19 cellular contexts compared by ENCODE assay signal in the genomic region with DNA sequence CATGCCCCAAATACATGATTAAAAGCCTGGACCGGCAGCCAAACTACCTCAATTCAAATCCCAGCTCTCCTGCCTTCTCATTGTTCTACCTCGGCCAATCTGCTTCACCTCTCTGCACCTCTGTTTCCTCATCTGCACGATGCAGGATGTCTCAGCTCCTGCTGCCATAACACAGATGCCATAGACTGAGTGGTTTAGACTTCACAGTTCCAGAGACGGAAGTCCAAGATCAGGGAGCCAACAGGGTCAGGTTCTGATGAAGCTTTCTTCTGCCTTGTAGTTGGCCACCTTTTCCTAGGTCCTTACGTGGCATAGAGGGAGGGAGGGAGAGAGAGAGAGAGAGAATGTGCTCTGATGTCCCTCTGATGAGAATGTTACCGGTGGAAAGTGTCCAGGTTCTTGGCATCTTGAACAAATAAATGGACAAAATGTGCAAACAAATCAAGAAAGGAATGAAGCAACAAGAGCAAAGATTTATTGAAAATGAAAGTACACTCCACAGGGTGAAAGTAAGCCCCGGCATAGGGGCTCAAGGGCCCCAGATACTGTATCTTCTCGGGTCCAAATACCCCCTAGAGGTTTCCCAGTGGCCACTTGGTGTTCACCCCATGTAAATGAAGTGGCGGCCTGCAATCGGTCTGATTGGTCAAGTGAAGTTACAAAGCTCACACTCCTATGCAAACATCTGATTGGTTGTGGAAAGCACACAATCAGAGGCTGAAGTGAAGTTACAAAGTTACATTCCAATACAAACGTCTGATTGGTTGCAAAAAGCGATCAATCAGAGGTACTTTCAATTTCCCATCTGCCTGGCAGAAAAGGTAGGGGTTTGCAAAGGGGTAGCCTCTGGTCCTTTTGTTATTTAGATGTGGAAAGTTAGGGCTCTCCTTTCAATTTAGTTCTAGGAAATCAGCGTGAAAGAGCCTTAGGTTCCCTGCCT. TPM values are rescaled to one million over a fixed set of nuclear protein-coding genes. Genes with fewer than 3 reads are reported as not detected.
DNase-seq lines count a peak whose midpoint lies in the region; ATAC-seq and TF ChIP-seq lines count a peak whose summit lies in the region.
"Had no signal": no experiment of that assay in that cellular context is flagged by ENCODE, and none has a peak within 500 bp of the region (broad histone marks: within the 10 kb centered on the region; RNA-seq: fewer than 3 reads in every experiment).

No MANE protein-coding gene starts in this region.

- H3K36me3 ChIP-seq in PC-9 (ENCODE audit: low read depth) (no peaks in the 10 kb centered on the region), right lobe of liver (no peaks in the 10 kb centered on the region)
- H3K36me3 ChIP-seq: BLaER1 treated with 17β-estradiol and CSF1 and Interleukin-3, amounts not matched to agents 10 nM and 100 nM; MG63 had no signal

- TF ChIP-seq POLR2A in right lobe of liver (IDR thresholded peaks at IDR 0.05), result peak; percentile 27

- no peak overlapping the region for H3K27ac Mint-ChIP-seq in HFFc6
- H3K27ac Mint-ChIP-seq: IgD-negative memory B cell had no signal

- H2AFZ ChIP-seq in PC-9, result no peak overlapping the region

- peaks cover 34% of the 10 kb centered on the region for H3K27me3 Mint-ChIP-seq in HFFc6 (ENCODE audit: insufficient read depth)

- H3K4me1 ChIP-seq in PC-9 (replicated peaks; ENCODE audit: insufficient read depth) (no peaks in the 10 kb centered on the region), right lobe of liver (peaks cover 0 to 21% (median 8%) of the 10 kb centered on the region in 4 donors)

- DNase-seq in HFFc6 (no peak), PC-9 (no peak), iPS DF 19.7 (ENCODE audit: low read depth, low spot score) (peak; percentile 67), right lobe of liver (peak; percentile 48 to 72 (median 68)), NCI-H226 (no peak), omental fat pad (ENCODE audit: low spot score) (no peak)
- no peak for DNase-seq in stimulated activated CD4-positive, alpha-beta T cell treated with anti-CD3 and anti-CD28 coated beads, Interleukin-4, amount 100 ng/mL, for 24 hours
- DNase-seq: CD8-positive, alpha-beta memory T cell; DMS53; EL; Karpas-422; MG63; NCI-H1092; NCI-H2081; NCI-H510A; NCI-H748 treated with DMSO at 0.1 percent for 48 hours had no signal

- TF ChIP-seq CTCF in HFFc6 (IDR thresholded peaks at IDR 0.05), result no peak
- TF ChIP-seq CTCF in PC-9 (conservative IDR thresholded peaks at IDR 0.05), result no peak
- no peak for TF ChIP-seq CTCF in right lobe of liver (IDR thresholded peaks at IDR 0.05)
- no peak for TF ChIP-seq CTCF in omental fat pad (IDR thresholded peaks at IDR 0.05)

- no TSS peak for BruUV-seq in PC-9 (replicated peaks; lab: Mats Ljungman, UMichigan)

- H4K20me1 ChIP-seq in PC-9 (ENCODE audit: insufficient read depth), result no peaks in the 10 kb centered on the region

- peaks cover 100% of the 10 kb centered on the region for H3K27me3 ChIP-seq in PC-9 (ENCODE audit: insufficient read depth, low read depth)
- H3K27me3 ChIP-seq in right lobe of liver, result no peaks in the 10 kb centered on the region
- H3K27me3 ChIP-seq: MG63 had no signal

- no peaks in the 10 kb centered on the region for H3F3A ChIP-seq in PC-9 (ENCODE audit: insufficient read depth, low read depth)

- CTCF ChIA-PET in PC-9 (lab: Charles Lee), result no interaction called here

- H3K4me3 ChIP-seq in PC-9, result peak overlapping the region; percentile 34; the same call in 1 of the 2 replicates
- H3K4me3 ChIP-seq in right lobe of liver, result peak overlapping the region; percentile 30 to 48 (median 34)
- H3K4me3 ChIP-seq: BLaER1 treated with 17β-estradiol and CSF1 and Interleukin-3, amounts not matched to agents 10 nM and 100 nM; MG63 had no signal

- H3K4me3 Mint-ChIP-seq in HFFc6, result peak overlapping the region; percentile 11; the same call in 1 of the 2 replicates
- H3K4me3 Mint-ChIP-seq: CD8-positive, alpha-beta memory T cell had no signal

- H3K9me3 Mint-ChIP-seq in HFFc6, result peaks cover 48% of the 10 kb centered on the region

- H3K36me3 Mint-ChIP-seq in HFFc6 (ENCODE audit: low read depth), result peaks cover 30% of the 10 kb centered on the region
- H3K36me3 Mint-ChIP-seq: IgD-negative memory B cell had no signal

- POLR2A ChIA-PET in PC-9 (lab: Charles Lee; ENCODE audit: unreplicated experiment), result no interaction called here

- ATAC-seq in right lobe of liver (peak; percentile 69 to 79 (median 74)), omental fat pad (ENCODE audit: low FRiP score) (no peak), GM19023 (IDR thresholded peaks at IDR 0.05; ENCODE audit: unreplicated experiment) (no peak)

- H3K9me3 ChIP-seq in PC-9 (ENCODE audit: insufficient read depth, low read depth), result peaks cover 4% of the 10 kb centered on the region; the same call in 1 of the 2 replicates
- H3K9me3 ChIP-seq in right lobe of liver, result no peaks in the 10 kb centered on the region

- H3K4me2 ChIP-seq in PC-9, result peak overlapping the region; percentile 59
- H3K4me2 ChIP-seq: BLaER1 treated with 17β-estradiol and CSF1 and Interleukin-3, amounts not matched to agents 10 nM and 100 nM had no signal

- 27% methylated on average over 13 of the region's 13 CpGs for WGBS in right lobe of liver (ENCODE audit: insufficient coverage, low coverage, low lambda C conversion rate, missing lambda C conversion rate)

- no peaks in the 10 kb centered on the region for H3K79me2 ChIP-seq in PC-9 (ENCODE audit: low read depth)

- intact Hi-C loops in PC-9 (cut with micrococcal nuclease; ENCODE audit: unreplicated experiment) (loop anchor here (2.0 kb wide), 1 partner anchor 49 kb away; no protein-coding TSS in a partner anchor), right lobe of liver (cut with DNase I) (no loop called here)

- H3K27ac ChIP-seq in PC-9, result no peak overlapping the region
- H3K27ac ChIP-seq in right lobe of liver, result peak overlapping the region; percentile 29 to 87 (median 78)
- H3K27ac ChIP-seq: BLaER1 treated with 17β-estradiol and CSF1 and Interleukin-3, amounts not matched to agents 10 nM and 100 nM had no signal

- H3K9me2 ChIP-seq in PC-9 (ENCODE audit: insufficient read depth), result no peaks in the 10 kb centered on the region

- H3K4me1 Mint-ChIP-seq in HFFc6 (ENCODE audit: low read depth), result peaks cover 12% of the 10 kb centered on the region; the same call in 1 of the 2 replicates
- H3K4me1 Mint-ChIP-seq: CD8-positive, alpha-beta memory T cell had no signal

RNA-seq across cellular contexts. Expression of a gene that starts 43.3 kb away (rescaled TPM):
- total RNA-seq in HFFc6 (2021; fragmentation: NEBNext Ultra II Directional; extraction: Animal tissue kit (Norgen Biotek cat#: 25700)), result 10 to 100 TPM; 10.6 to 13.7 (median 13.3) TPM
- total RNA-seq in PC-9 (2021) (17.9 and 19.2 TPM in 2 replicates), right lobe of liver (10 to 100 TPM; 12.6 to 26.5 (median 17.7) TPM), omental fat pad (10 to 100 TPM in 3 of 4 donors, 1 to 10 TPM in 1; 8.9 to 20.5 (median 10.8) TPM)

Comparison
In these comparisons a context has a peak if more than half of its experiments do, and no peak if none do; other contexts are left out.
1. DNase-seq: peak in iPS DF 19.7 (single experiment) and right lobe of liver (3 of 3); none in HFFc6 (single experiment), PC-9 (0 of 2), stimulated activated CD4-positive, alpha-beta T cell treated with anti-CD3 and anti-CD28 coated beads, Interleukin-4, amount 100 ng/mL, for 24 hours (single experiment), NCI-H226 (single experiment) and omental fat pad (single experiment).
2. ATAC-seq: peak in right lobe of liver (4 of 4); none in omental fat pad (single experiment) and GM19023 (single experiment).